Comparison of ENCODE assay signal across 8 cellular contexts in genomic region chr17:81391964-81392908, GRCh38. TPM values are rescaled to one million over a fixed set of nuclear protein-coding genes. Genes with fewer than 3 reads are reported as not detected.
DNase-seq lines count a peak whose midpoint lies in the region; ATAC-seq and TF ChIP-seq lines count a peak whose summit lies in the region.

No MANE protein-coding gene starts in this region.

- H3K27ac Mint-ChIP-seq in activated CD4-positive, alpha-beta T cell treated with anti-CD3 and anti-CD28 coated beads, Interleukin-2, amount 10 ng/mL, durations not matched to agents 7 days and 5 days, result no peak overlapping the region

- ATAC-seq in lower lobe of right lung (no peak), GM21717 (IDR thresholded peaks at IDR 0.05; ENCODE audit: unreplicated experiment) (no peak), HG02885 (IDR thresholded peaks at IDR 0.05; ENCODE audit: poor library complexity, unreplicated experiment) (no peak)

- no peaks in the 10 kb centered on the region for H3K36me3 Mint-ChIP-seq in activated CD4-positive, alpha-beta T cell treated with anti-CD3 and anti-CD28 coated beads, Interleukin-2, amount 10 ng/mL, durations not matched to agents 7 days and 5 days (ENCODE audit: low read depth)

- intact Hi-C loops in lower lobe of right lung (cut with DNase I), result no loop called here
- intact Hi-C loops in tibial artery (cut with DNase I; ENCODE audit: low total_unique reads), result loop anchor here (5.0 kb wide), 1 partner anchor 90 kb away; no protein-coding TSS in a partner anchor

- H3K4me1 ChIP-seq in lower lobe of right lung (peaks cover 57% of the 10 kb centered on the region), tibial artery (peaks cover 7 to 65% (median 53%) of the 10 kb centered on the region in 4 donors)

- no peaks in the 10 kb centered on the region for H3K27me3 ChIP-seq in lower lobe of right lung (ENCODE audit: low read depth)
- H3K27me3 ChIP-seq in tibial artery, result no peaks in the 10 kb centered on the region

- H3K36me3 ChIP-seq in lower lobe of right lung (no peaks in the 10 kb centered on the region), tibial artery (no peaks in the 10 kb centered on the region)

- H3K4me3 ChIP-seq in lower lobe of right lung, result peak overlapping the region; percentile 74
- H3K4me3 ChIP-seq in tibial artery, result peak overlapping the region; percentile 86 to 92

- TF ChIP-seq CTCF in lower lobe of right lung (IDR thresholded peaks at IDR 0.05) (no peak), tibial artery (IDR thresholded peaks at IDR 0.05) (no peak)

- H3K27me3 Mint-ChIP-seq in activated CD4-positive, alpha-beta T cell treated with anti-CD3 and anti-CD28 coated beads, Interleukin-2, amount 10 ng/mL, durations not matched to agents 7 days and 5 days, result peaks cover 64% of the 10 kb centered on the region

- peak overlapping the region; percentile 96 for H3K27ac ChIP-seq in lower lobe of right lung
- H3K27ac ChIP-seq in tibial artery, result peak overlapping the region; percentile 91 to 97

- no peak for DNase-seq in activated CD4-positive, alpha-beta T cell treated with anti-CD3 and anti-CD28 coated beads, Interleukin-2, amount 10 ng/mL, durations not matched to agents 7 days and 5 days
- no peak for DNase-seq in activated CD4-positive, alpha-beta T cell treated with anti-CD3 and anti-CD28 coated beads for 1 hour
- DNase-seq in cerebellar cortex (ENCODE audit: low spot score) (peak; percentile 54), lower lobe of right lung (peak; percentile 72), tibial artery (peak; percentile 76 to 92), SW480 (ENCODE audit: low spot score) (no peak)

- no peaks in the 10 kb centered on the region for H3K9me3 Mint-ChIP-seq in activated CD4-positive, alpha-beta T cell treated with anti-CD3 and anti-CD28 coated beads, Interleukin-2, amount 10 ng/mL, durations not matched to agents 7 days and 5 days

- peak overlapping the region; percentile 13 for H3K4me3 Mint-ChIP-seq in activated CD4-positive, alpha-beta T cell treated with anti-CD3 and anti-CD28 coated beads, Interleukin-2, amount 10 ng/mL, durations not matched to agents 7 days and 5 days

- CTCF ChIA-PET in activated CD4-positive, alpha-beta T cell treated with anti-CD3 and anti-CD28 coated beads, Interleukin-2, amount 10 ng/mL, durations not matched to agents 7 days and 5 days (lab: Charles Lee), result no interaction called here

- POLR2A ChIA-PET in activated CD4-positive, alpha-beta T cell treated with anti-CD3 and anti-CD28 coated beads, Interleukin-2, amount 10 ng/mL, durations not matched to agents 7 days and 5 days (lab: Charles Lee), result no interaction called here

- H3K4me1 Mint-ChIP-seq in activated CD4-positive, alpha-beta T cell treated with anti-CD3 and anti-CD28 coated beads, Interleukin-2, amount 10 ng/mL, durations not matched to agents 7 days and 5 days, result peaks cover 11% of the 10 kb centered on the region

- H3K9me3 ChIP-seq in lower lobe of right lung, result no peaks in the 10 kb centered on the region
- H3K9me3 ChIP-seq in tibial artery, result no peaks in the 10 kb centered on the region

RNA-seq across cellular contexts. Expression of gene BAHCC1, which starts 3.0 kb away (rescaled TPM):
- total RNA-seq in activated CD4-positive, alpha-beta T cell treated with anti-CD3 and anti-CD28 coated beads, Interleukin-2, amount 10 ng/mL, durations not matched to agents 7 days and 5 days, result not detected
- total RNA-seq in lower lobe of right lung, result 19.9 TPM

Comparison
In these comparisons a context has a peak if more than half of its experiments do, and no peak if none do; other contexts are left out.
1. DNase-seq: peak in cerebellar cortex (single experiment), lower lobe of right lung (single experiment) and tibial artery (2 of 2); none in activated CD4-positive, alpha-beta T cell treated with anti-CD3 and anti-CD28 coated beads, Interleukin-2, amount 10 ng/mL, durations not matched to agents 7 days and 5 days (single experiment), activated CD4-positive, alpha-beta T cell treated with anti-CD3 and anti-CD28 coated beads for 1 hour (single experiment) and SW480 (single experiment).
2. RNA of gene BAHCC1, which starts 3.0 kb away (total RNA-seq): 19.9 TPM in lower lobe of right lung (single experiment); not detected in activated CD4-positive, alpha-beta T cell treated with anti-CD3 and anti-CD28 coated beads, Interleukin-2, amount 10 ng/mL, durations not matched to agents 7 days and 5 days; every median in the first group is over 10 times any median in the second.